ENCODE assay signal across 15 cellular contexts in genomic region chr1:47443530-47444316, GRCh38. TPM values are rescaled to one million over a fixed set of nuclear protein-coding genes. Genes with fewer than 3 reads are reported as not detected.
DNase-seq lines count a peak whose midpoint lies in the region; TF ChIP-seq lines count a peak whose summit lies in the region.
"Had no signal": no experiment of that assay in that cellular context is flagged by ENCODE, and none has a peak within 500 bp of the region (broad histone marks: within the 10 kb centered on the region; RNA-seq: fewer than 3 reads in every experiment).

No MANE protein-coding gene starts in this region.

- peak overlapping the region; percentile 71 for H3K4me2 ChIP-seq in H9 (ENCODE audit: insufficient read depth, insufficient read length, low read length)
- peak overlapping the region; percentile 81 for H3K4me2 ChIP-seq in hepatocyte

- H4K5ac ChIP-seq in H9 (ENCODE audit: insufficient read length, low read depth, low read length) = no peak overlapping the region

- no peak overlapping the region for H3K18ac ChIP-seq in H9 (ENCODE audit: insufficient read length, low read depth, low read length)

- H3K4me1 Mint-ChIP-seq in H9 (peaks cover 27 to 35% of the 10 kb centered on the region in 2 experiments), progenitor cell of endocrine pancreas (ENCODE audit: low read depth) (peaks cover 12% of the 10 kb centered on the region)
- peaks cover 23% of the 10 kb centered on the region for H3K4me1 Mint-ChIP-seq in activated CD4-positive, alpha-beta memory T cell treated with anti-CD3 and anti-CD28 coated beads for 36 hours (ENCODE audit: low read depth)

- H2AK5ac ChIP-seq in H9 (ENCODE audit: insufficient read length, low read length) = no peak overlapping the region

- H3K27ac Mint-ChIP-seq in H9 = no peak overlapping the region
- H3K27ac Mint-ChIP-seq in activated CD4-positive, alpha-beta memory T cell treated with anti-CD3 and anti-CD28 coated beads for 36 hours = peak overlapping the region; percentile 7
- H3K27ac Mint-ChIP-seq in progenitor cell of endocrine pancreas = peak overlapping the region; percentile 7

- H3K27me3 ChIP-seq in H9 (ENCODE audit: insufficient read depth, low read length) = peaks cover 96% of the 10 kb centered on the region
- peaks cover 99% of the 10 kb centered on the region for H3K27me3 ChIP-seq in hepatocyte

- H2BK12ac ChIP-seq in H9 (ENCODE audit: insufficient read length, low read depth, low read length) = no peak overlapping the region

- no CpG with 5 or more reads among the region's 45 CpGs for WGBS in H9 (ENCODE audit: extremely low coverage, insufficient read length, low lambda C conversion rate)
- WGBS in hepatocyte (ENCODE audit: low lambda C conversion rate, missing lambda C conversion rate) = 12% methylated on average over 45 of the region's 45 CpGs

- H3K9ac ChIP-seq in H9 (ENCODE audit: extremely low read depth, insufficient read length, low read length) = no peak overlapping the region

- H3K4me1 ChIP-seq in H9 (ENCODE audit: insufficient read depth, low read length) (peaks cover 6% of the 10 kb centered on the region; the same call in 1 of the 2 replicates), hepatocyte (ENCODE audit: insufficient read depth) (peaks cover 17% of the 10 kb centered on the region)

- no peak overlapping the region for H3K23ac ChIP-seq in H9 (ENCODE audit: insufficient read length, low read depth, low read length)

- no peak overlapping the region for H3K56ac ChIP-seq in H9 (ENCODE audit: insufficient read length, low read depth, low read length)

- H3K27me3 Mint-ChIP-seq in H9 (ENCODE audit: low read depth) (peaks cover 4% of the 10 kb centered on the region; the same call in 1 of the 2 replicates), progenitor cell of endocrine pancreas (no peaks in the 10 kb centered on the region)
- peaks cover 35% of the 10 kb centered on the region for H3K27me3 Mint-ChIP-seq in activated CD4-positive, alpha-beta memory T cell treated with anti-CD3 and anti-CD28 coated beads for 36 hours

- intact Hi-C loops in activated CD4-positive, alpha-beta memory T cell treated with anti-CD3 and anti-CD28 coated beads for 36 hours (cut with micrococcal nuclease) = no loop called here

- H4K91ac ChIP-seq in H9 (ENCODE audit: insufficient read length, low read depth, low read length) = no peak overlapping the region

- H3K4ac ChIP-seq in H9 (ENCODE audit: low read depth, low read length) = no peak overlapping the region

- no peak overlapping the region for H4K8ac ChIP-seq in H9 (replicated peaks; ENCODE audit: insufficient read length, low read depth, low read length)

- no peak overlapping the region for H2BK15ac ChIP-seq in H9 (ENCODE audit: low read depth, low read length)

- peaks cover 11% of the 10 kb centered on the region for H3K23me2 ChIP-seq in H9 (ENCODE audit: insufficient read length, low read depth, low read length, poor library complexity, severe bottlenecking)

- H3K14ac ChIP-seq in H9 (ENCODE audit: insufficient read depth, low read length) = no peak overlapping the region

- peak; percentile 68 for DNase-seq in H9
- DNase-seq in activated CD4-positive, alpha-beta memory T cell treated with anti-CD3 and anti-CD28 coated beads for 36 hours = no peak
- no peak for DNase-seq in hepatocyte (ENCODE audit: low spot score)
- DNase-seq in progenitor cell of endocrine pancreas (ENCODE audit: low spot score, unreplicated experiment) = no peak
- no peak for DNase-seq in GM19240 (ENCODE audit: insufficient read length, low spot score)
- DNase-seq in SK-N-DZ (ENCODE audit: low spot score) = no peak
- no peak for DNase-seq in dedifferentiated amniotic fluid mesenchymal stem cell (ENCODE audit: extremely low spot score)
- DNase-seq: GF-D8, NCI-H524 had no signal

- no peak overlapping the region for H2BK20ac ChIP-seq in H9 (ENCODE audit: low read depth, low read length, poor library complexity, severe bottlenecking)

- CTCF ChIA-PET in activated CD4-positive, alpha-beta memory T cell treated with anti-CD3 and anti-CD28 coated beads for 36 hours (lab: Charles Lee) = interaction anchor here (0.6 kb wide), 1 partner anchor 267 kb away, joined by 3 read pairs; no protein-coding TSS in a partner anchor

- H2AFZ ChIP-seq in H9 (ENCODE audit: low read length) = no peak overlapping the region
- peak overlapping the region; percentile 30 for H2AFZ ChIP-seq in hepatocyte

- no peak overlapping the region for H2BK120ac ChIP-seq in H9 (ENCODE audit: low read depth, low read length, poor library complexity, severe bottlenecking)

- no peak overlapping the region for H3K27ac ChIP-seq in H9 (ENCODE audit: insufficient read length, low read depth, low read length)
- H3K27ac ChIP-seq in hepatocyte = no peak overlapping the region
- H3K27ac ChIP-seq: heart right ventricle, right atrium auricular region, suprapubic skin had no signal

- no peak overlapping the region for H2BK5ac ChIP-seq in H9 (ENCODE audit: insufficient read length, low read length)

- H3K9me3 ChIP-seq in H9 (ENCODE audit: control insufficient read depth, low read depth, low read length) (no peaks in the 10 kb centered on the region), hepatocyte (ENCODE audit: low read depth) (no peaks in the 10 kb centered on the region)
- H3K9me3 ChIP-seq: heart right ventricle, right atrium auricular region, suprapubic skin had no signal

- no peak for TF ChIP-seq CTCF in H9 (conservative IDR thresholded peaks at IDR 0.05)
- TF ChIP-seq CTCF in hepatocyte (IDR thresholded peaks at IDR 0.05; ENCODE audit: poor library complexity) = no peak
- no peak for TF ChIP-seq CTCF in progenitor cell of endocrine pancreas (IDR thresholded peaks at IDR 0.05; ENCODE audit: unreplicated experiment)

- H3T11ph ChIP-seq in H9 (ENCODE audit: low read length) = no peak overlapping the region

- H3K79me2 ChIP-seq in H9 (ENCODE audit: insufficient read depth, low read length) = no peaks in the 10 kb centered on the region
- peaks cover 11% of the 10 kb centered on the region for H3K79me2 ChIP-seq in hepatocyte

- H3K4me3 ChIP-seq in hepatocyte = no peak overlapping the region

- H3K4me3 Mint-ChIP-seq in H9 (peak overlapping the region; percentile 28 to 72; a peak in 4 of 5 replicates), progenitor cell of endocrine pancreas (ENCODE audit: low read depth) (no peak overlapping the region)
- H3K4me3 Mint-ChIP-seq in activated CD4-positive, alpha-beta memory T cell treated with anti-CD3 and anti-CD28 coated beads for 36 hours = peak overlapping the region; percentile 54

- H3K36me3 Mint-ChIP-seq in H9 (ENCODE audit: insufficient read depth in 1 of 3, low read depth in 3 of 3) (no peaks in the 10 kb centered on the region; a peak in 1 of 7 replicates), progenitor cell of endocrine pancreas (ENCODE audit: insufficient read depth) (no peaks in the 10 kb centered on the region)
- no peaks in the 10 kb centered on the region for H3K36me3 Mint-ChIP-seq in activated CD4-positive, alpha-beta memory T cell treated with anti-CD3 and anti-CD28 coated beads for 36 hours

- POLR2A ChIA-PET in activated CD4-positive, alpha-beta memory T cell treated with anti-CD3 and anti-CD28 coated beads for 36 hours (lab: Charles Lee) = no interaction called here

- peaks cover 0 to 10% of the 10 kb centered on the region in 2 experiments; a peak in 2 of 5 replicates for H3K9me3 Mint-ChIP-seq in H9
- H3K9me3 Mint-ChIP-seq in activated CD4-positive, alpha-beta memory T cell treated with anti-CD3 and anti-CD28 coated beads for 36 hours = no peaks in the 10 kb centered on the region
- H3K9me3 Mint-ChIP-seq in progenitor cell of endocrine pancreas (ENCODE audit: low read depth) = no peaks in the 10 kb centered on the region

- no peaks in the 10 kb centered on the region for H4K20me1 ChIP-seq in H9 (ENCODE audit: control insufficient read depth, insufficient read depth, insufficient read length)
- peaks cover 14% of the 10 kb centered on the region for H4K20me1 ChIP-seq in hepatocyte (ENCODE audit: insufficient read depth, poor library complexity, severe bottlenecking)

- H3K36me3 ChIP-seq in hepatocyte (replicated peaks; ENCODE audit: insufficient read depth, low read depth) = no peaks in the 10 kb centered on the region
- H3K36me3 ChIP-seq: heart right ventricle, right atrium auricular region, suprapubic skin had no signal

- H3K9me2 ChIP-seq in hepatocyte (replicated peaks; ENCODE audit: insufficient read depth) = no peaks in the 10 kb centered on the region

- H3K79me1 ChIP-seq in H9 (ENCODE audit: insufficient read depth, low read depth, low read length, poor library complexity, severe bottlenecking) = no peaks in the 10 kb centered on the region

RNA-seq across cellular contexts. Expression of gene FOXD2, which starts 5.9 kb away (rescaled TPM):
- total RNA-seq in H9 (2021) (0.07 TPM in 1 of 2 replicates, not detected in the other), hepatocyte (1.5 and 1.6 TPM in 2 replicates), progenitor cell of endocrine pancreas (0.05 TPM in 1 of 2 replicates, not detected in the other)
- total RNA-seq in activated CD4-positive, alpha-beta memory T cell treated with anti-CD3 and anti-CD28 coated beads for 36 hours = under 1 TPM; 0.10 to 0.26 TPM
- polyA plus RNA-seq in hepatocyte = 1.0 and 1.4 TPM in 2 replicates
- polyA plus RNA-seq in SK-N-DZ (2014; cell fraction: cytosol; rRNA removed) = not detected in 2 replicates
- polyA plus RNA-seq in SK-N-DZ (2014; cell fraction: nucleus; rRNA removed) = 0.14 and 0.18 TPM in 2 replicates
- total RNA-seq: epithelial cell of proximal tubule had no signal

RNA-seq across cellular contexts. Expression of gene FOXE3, which starts 27.6 kb away (rescaled TPM):
- 0.11 and 0.15 TPM in 2 replicates for total RNA-seq in H9 (2021)
- total RNA-seq in activated CD4-positive, alpha-beta memory T cell treated with anti-CD3 and anti-CD28 coated beads for 36 hours = not detected
- total RNA-seq in hepatocyte = not detected in 2 replicates
- not detected in 2 replicates for polyA plus RNA-seq in hepatocyte
- total RNA-seq in progenitor cell of endocrine pancreas = not detected in 2 replicates
- polyA plus RNA-seq in SK-N-DZ (2014; cell fraction: cytosol; rRNA removed) = not detected in 2 replicates
- not detected in 2 replicates for polyA plus RNA-seq in SK-N-DZ (2014; cell fraction: nucleus; rRNA removed)
- total RNA-seq: epithelial cell of proximal tubule, heart right ventricle, HepG2, lung microvascular endothelial cell, right atrium auricular region, suprapubic skin had no signal
- polyA plus RNA-seq: HepG2 had no signal

Comparison
In these comparisons a context has a peak if more than half of its experiments do, and no peak if none do; other contexts are left out.
1. H3K27ac Mint-ChIP-seq: peak in activated CD4-positive, alpha-beta memory T cell treated with anti-CD3 and anti-CD28 coated beads for 36 hours (single experiment) and progenitor cell of endocrine pancreas (single experiment); none in H9 (0 of 3).